Comparison of ENCODE assay signal across 8 cellular contexts in the genomic region with DNA sequence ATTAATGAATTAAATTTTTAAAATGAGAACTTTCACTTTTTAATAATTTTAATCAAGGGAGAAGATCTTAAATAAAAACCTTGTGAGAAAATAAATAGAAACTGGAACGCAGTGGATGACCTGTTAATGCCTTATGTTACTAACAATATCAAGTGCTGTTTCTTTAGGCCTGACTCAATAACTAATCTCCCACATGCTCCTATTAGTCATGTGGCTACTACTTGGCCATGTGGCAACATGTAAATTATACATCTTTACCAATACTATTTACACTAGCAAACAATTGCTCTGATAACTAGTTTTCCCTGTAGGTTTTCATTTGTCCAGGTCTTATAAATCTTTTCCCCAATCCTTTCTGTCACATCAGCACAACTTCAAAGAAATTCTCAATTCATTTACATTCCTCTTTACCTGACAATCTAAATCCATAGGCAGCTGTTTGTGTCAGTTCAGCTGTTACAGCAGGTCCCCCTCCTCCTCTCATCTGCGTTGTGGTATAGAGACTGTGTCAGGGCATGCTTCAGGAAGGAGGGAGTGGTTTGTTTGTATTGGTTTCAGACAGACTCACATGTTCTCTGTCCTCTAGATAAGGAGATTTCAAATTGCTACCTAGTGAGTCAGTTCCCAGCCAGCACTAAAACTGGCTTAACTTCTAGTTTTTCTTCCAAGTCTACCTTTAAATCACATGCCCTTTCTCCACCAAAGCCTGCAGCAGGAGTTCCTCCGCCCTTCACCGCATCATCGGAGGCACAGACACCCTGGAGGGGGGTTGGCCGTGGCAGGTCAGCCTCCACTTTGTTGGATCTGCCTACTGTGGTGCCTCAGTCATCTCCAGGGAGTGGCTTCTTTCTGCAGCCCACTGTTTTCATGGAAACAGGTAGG. TPM values are rescaled to one million over a fixed set of nuclear protein-coding genes. Genes with fewer than 3 reads are reported as not detected.
DNase-seq lines count a peak whose midpoint lies in the region; ATAC-seq and TF ChIP-seq lines count a peak whose summit lies in the region.

No MANE protein-coding gene starts in this region.

- no peaks in the 10 kb centered on the region for H3K9me2 ChIP-seq in GM23248 (ENCODE audit: insufficient read depth)

- TF ChIP-seq EP300 in stomach (IDR thresholded peaks at IDR 0.05), result no peak

- H3K4me2 ChIP-seq in GM23248 (ENCODE audit: unreplicated experiment), result peak overlapping the region; percentile 83

- intact Hi-C loops in stomach (cut with DNase I; ENCODE audit: low total_unique reads), result no loop called here

- TF ChIP-seq POLR2A in stomach (IDR thresholded peaks at IDR 0.05) (no peak), GM18505 (IDR thresholded peaks at IDR 0.05; ENCODE audit: borderline replicate concordance, extremely low read depth, insufficient read depth, insufficient read length) (no peak)

- 29 to 30% methylated on average over 6 of the region's 6 CpGs for WGBS in GM23248 (ENCODE audit: low coverage in 1 of 2, low lambda C conversion rate in 2 of 2, missing lambda C conversion rate in 2 of 2), 2 experiments
- WGBS in stomach, 5 donors, result 14 to 40% (median 26%) methylated on average over 6 of the region's 6 CpGs

- H3K4me3 ChIP-seq in GM23248, result peak overlapping the region; percentile 37; the same call in 1 of the 2 replicates
- H3K4me3 ChIP-seq in stomach, result no peak overlapping the region

- ATAC-seq in foreskin keratinocyte (peak; percentile 96), GM18505 (IDR thresholded peaks at IDR 0.05; ENCODE audit: unreplicated experiment) (no peak)

- H3K27ac ChIP-seq in GM23248, result peak overlapping the region; percentile 94
- H3K27ac ChIP-seq in foreskin keratinocyte, result peak overlapping the region; percentile 97
- H3K27ac ChIP-seq in stomach, result peak overlapping the region; percentile 71 to 90 (median 84)

- peaks cover 21% of the 10 kb centered on the region for H3K4me1 ChIP-seq in GM23248 (ENCODE audit: insufficient read depth)
- peaks cover 16% of the 10 kb centered on the region for H3K4me1 ChIP-seq in foreskin keratinocyte
- H3K4me1 ChIP-seq in stomach, result peaks cover 0 to 20% (median 9%) of the 10 kb centered on the region in 4 donors

- H3K36me3 ChIP-seq in GM23248 (ENCODE audit: low read depth) (no peaks in the 10 kb centered on the region), stomach (no peaks in the 10 kb centered on the region)

- no peaks in the 10 kb centered on the region for H3K9me3 ChIP-seq in GM23248 (ENCODE audit: low read depth)
- no peaks in the 10 kb centered on the region for H3K9me3 ChIP-seq in stomach

- TF ChIP-seq CTCF in foreskin keratinocyte (conservative IDR thresholded peaks at IDR 0.05) (no peak), stomach (IDR thresholded peaks at IDR 0.05) (no peak)

- peak overlapping the region; percentile 74 for H3K9ac ChIP-seq in GM23248

- H3K79me2 ChIP-seq in GM23248 (ENCODE audit: insufficient read depth), result no peaks in the 10 kb centered on the region

- H4K20me1 ChIP-seq in GM23248 (ENCODE audit: insufficient read depth), result no peaks in the 10 kb centered on the region

- H3F3A ChIP-seq in GM23248 (ENCODE audit: insufficient read depth), result peaks cover 25% of the 10 kb centered on the region

- DNase-seq in EL (peak; percentile 93), GM23248 (peak; percentile 89), NCI-H1105 treated with DMSO at 0.1 percent for 48 hours (lab: John Stamatoyannopoulos, UW) (peak; percentile 60), foreskin keratinocyte (peak; percentile 100), stomach (peak; percentile 59), NCI-H446 (lab: John Stamatoyannopoulos, UW) (no peak)
- peak; percentile 31 for DNase-seq in activated CD4-positive, alpha-beta T cell treated with anti-CD3 and anti-CD28 coated beads, Interleukin-2, amount 50 U/mL, for 1 hour

- H3K27me3 ChIP-seq in GM23248 (replicated peaks; ENCODE audit: insufficient read depth), result no peaks in the 10 kb centered on the region
- no peaks in the 10 kb centered on the region for H3K27me3 ChIP-seq in foreskin keratinocyte
- no peaks in the 10 kb centered on the region for H3K27me3 ChIP-seq in stomach

- H2AFZ ChIP-seq in GM23248, result peak overlapping the region; percentile 24; the same call in 1 of the 2 replicates

- in situ Hi-C loops in GM23248 (cut with MboI), result no loop called here

RNA-seq across cellular contexts. Expression of gene C3orf52, which starts 11.3 kb away (rescaled TPM):
- 1.3 and 3.5 TPM in 2 replicates for total RNA-seq in GM23248 (2014; rRNA removed; shearing (Covaris generic))
- 1.6 and 1.9 TPM in 2 replicates for polyA plus RNA-seq in GM23248 (2016; fragmentation: Nextera tagmentation; extraction: Ambion mirVana)
- 8.2 and 9.2 TPM in 2 replicates for total RNA-seq in foreskin keratinocyte
- polyA plus RNA-seq in foreskin keratinocyte, result 3.2 and 4.2 TPM in 2 replicates
- 10 to 100 TPM in 4 of 5 donors, 1 to 10 TPM in 1; 9.9 to 66.9 (median 59.0) TPM for total RNA-seq in stomach
- 10 to 100 TPM in 2 of 3 donors, 1 to 10 TPM in 1; 4.2 to 16.0 (median 10.0) TPM for polyA plus RNA-seq in stomach

RNA-seq across cellular contexts. Expression of gene TMPRSS7, which starts 40.3 kb away (rescaled TPM):
- not detected in 2 replicates for total RNA-seq in GM23248 (2014; rRNA removed; shearing (Covaris generic))
- not detected in 2 replicates for polyA plus RNA-seq in GM23248 (2016; fragmentation: Nextera tagmentation; extraction: Ambion mirVana)
- total RNA-seq in foreskin keratinocyte, result 0.03 TPM in 1 of 2 replicates, not detected in the other
- 0.02 TPM in 1 of 2 replicates, not detected in the other for polyA plus RNA-seq in foreskin keratinocyte
- under 1 TPM in 1 of 5 donors, not detected in 4; 0.45 TPM for total RNA-seq in stomach
- under 1 TPM in 2 of 3 donors, not detected in 1; 0.08 to 0.12 TPM for polyA plus RNA-seq in stomach

RNA-seq across cellular contexts. Expression of gene GCSAM, which starts 58.2 kb away (rescaled TPM):
- not detected in 2 replicates for total RNA-seq in GM23248 (2014; rRNA removed; shearing (Covaris generic))
- 0.19 and 0.20 TPM in 2 replicates for polyA plus RNA-seq in GM23248 (2016; fragmentation: Nextera tagmentation; extraction: Ambion mirVana)
- 1.3 and 1.4 TPM in 2 replicates for total RNA-seq in foreskin keratinocyte
- polyA plus RNA-seq in foreskin keratinocyte, result 0.85 and 1.2 TPM in 2 replicates
- 1 to 10 TPM in 1 of 5 donors, under 1 TPM in 1, not detected in 3; 0.73 to 2.3 TPM for total RNA-seq in stomach
- 1 to 10 TPM in 1 of 3 donors, not detected in 2; 2.3 TPM for polyA plus RNA-seq in stomach

Comparison
In these comparisons a context has a peak if more than half of its experiments do, and no peak if none do; other contexts are left out.
1. DNase-seq: peak in EL (single experiment), GM23248 (single experiment), NCI-H1105 treated with DMSO at 0.1 percent for 48 hours (single experiment), activated CD4-positive, alpha-beta T cell treated with anti-CD3 and anti-CD28 coated beads, Interleukin-2, amount 50 U/mL, for 1 hour (single experiment), foreskin keratinocyte (2 of 2) and stomach (single experiment); none in NCI-H446 (0 of 2).
2. Peak in every context shown above with its lines, with median percentiles within 50 percentile points of each other: H3K27ac ChIP-seq.